Comparison of ENCODE assay signal across 34 cellular contexts in the genomic region with DNA sequence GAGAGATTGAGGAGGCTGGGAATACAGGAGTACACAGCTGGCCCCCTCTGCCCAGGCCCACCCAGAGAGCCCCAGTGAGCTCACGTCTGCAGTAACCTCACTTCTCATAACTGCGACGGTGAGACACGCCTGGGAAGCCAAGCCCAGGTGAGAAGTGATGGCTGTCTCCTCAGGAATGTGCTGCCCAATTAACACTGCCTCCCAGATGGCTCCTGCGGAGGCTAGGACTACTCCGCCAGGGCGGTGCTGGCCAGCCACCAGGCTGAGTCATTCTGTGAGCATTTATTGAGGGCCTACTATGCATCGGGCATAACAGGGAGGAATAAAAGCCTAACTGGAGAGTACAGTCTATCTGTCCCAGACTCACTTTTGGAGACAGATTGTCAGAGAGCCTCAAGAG. TPM values are rescaled to one million over a fixed set of nuclear protein-coding genes. Genes with fewer than 3 reads are reported as not detected.
DNase-seq lines count a peak whose midpoint lies in the region; ATAC-seq, FAIRE-seq and TF ChIP-seq lines count a peak whose summit lies in the region.
"Had no signal": no experiment of that assay in that cellular context is flagged by ENCODE, and none has a peak within 500 bp of the region (broad histone marks: within the 10 kb centered on the region; RNA-seq: fewer than 3 reads in every experiment).

No MANE protein-coding gene starts in this region.

- no peak for TF ChIP-seq EP300 in sigmoid colon (IDR thresholded peaks at IDR 0.05)

- WGBS in sigmoid colon, 2 donors = 26 to 79% methylated on average over 8 of the region's 8 CpGs

- no peaks in the 10 kb centered on the region for H3K9me2 ChIP-seq in HCT116 (ENCODE audit: insufficient read depth)

- no peak for TF ChIP-seq CTCF in HCT116 (IDR thresholded peaks at IDR 0.05 in 2 of 3, conservative IDR thresholded peaks at IDR 0.05 in 1 of 3; ENCODE audit: borderline replicate concordance in 1 of 3, insufficient read depth in 1 of 3, low read depth in 2 of 3, low read length in 2 of 3)
- TF ChIP-seq CTCF in bronchial epithelial cell (IDR thresholded peaks at IDR 0.05; ENCODE audit: insufficient read depth, low read length, severe bottlenecking) = no peak
- TF ChIP-seq CTCF in sigmoid colon (IDR thresholded peaks at IDR 0.05) = no peak
- TF ChIP-seq CTCF in CD4-positive, alpha-beta T cell (IDR thresholded peaks at IDR 0.05) = no peak

- H3K9me3 Mint-ChIP-seq in CD4-positive, alpha-beta T cell = no peaks in the 10 kb centered on the region
- peaks cover 14% of the 10 kb centered on the region for H3K9me3 Mint-ChIP-seq in activated T-helper 2 cell treated with anti-CD3 and anti-CD28 coated beads, Interferon-gamma antibody, Interleukin-2, Interleukin-4, amounts not matched to agents 10 μg/mL and 5 μg/mL and 100 μg/mL, durations not matched to agents 14 hours and 24 hours and 36 hours
- H3K9me3 Mint-ChIP-seq: T-cell had no signal

- intact Hi-C loops in HCT116 (cut with micrococcal nuclease) (no loop called here), sigmoid colon (cut with DNase I) (no loop called here)
- intact Hi-C loops in CD4-positive, alpha-beta T cell (cut with DNase I, micrococcal nuclease) = loop anchor here in 1 of 2 experiments (5.0 kb wide), 1 partner anchor 112 kb away; no protein-coding TSS in a partner anchor
- intact Hi-C loops in activated T-helper 2 cell treated with anti-CD3 and anti-CD28 coated beads, Interferon-gamma antibody, Interleukin-2, Interleukin-4, amounts not matched to agents 10 μg/mL and 5 μg/mL and 100 μg/mL, durations not matched to agents 14 hours and 24 hours and 36 hours (cut with micrococcal nuclease) = no loop called here

- H3K27ac ChIP-seq in HCT116 (ENCODE audit: low read depth, low read length) (no peak overlapping the region), sigmoid colon (no peak overlapping the region)
- no peak overlapping the region for H3K27ac ChIP-seq in CD4-positive, alpha-beta T cell (ENCODE audit: low read depth, low read length)
- H3K27ac ChIP-seq: BLaER1 treated with 17β-estradiol and CSF1 and Interleukin-3, amounts not matched to agents 10 nM and 100 nM; cardiac muscle cell; parathyroid adenoma; right atrium auricular region; upper lobe of left lung had no signal

- no peaks in the 10 kb centered on the region for H3K36me3 ChIP-seq in HCT116 (ENCODE audit: control insufficient read depth in 1 of 2, insufficient read depth in 2 of 2, low read length in 2 of 2)
- no peaks in the 10 kb centered on the region for H3K36me3 ChIP-seq in bronchial epithelial cell (ENCODE audit: control insufficient read depth, insufficient read depth, low read length)
- H3K36me3 ChIP-seq in sigmoid colon = no peaks in the 10 kb centered on the region
- H3K36me3 ChIP-seq: cardiac muscle cell, right atrium auricular region, upper lobe of left lung had no signal

- no peaks in the 10 kb centered on the region for H4K20me1 ChIP-seq in HCT116 (ENCODE audit: insufficient read depth)
- H4K20me1 ChIP-seq: BLaER1 treated with 17β-estradiol and CSF1 and Interleukin-3, amounts not matched to agents 10 nM and 100 nM had no signal

- ATAC-seq in HCT116 (peak; percentile 49; the same call in 1 of the 2 replicates), GM18867 (IDR thresholded peaks at IDR 0.05; ENCODE audit: unreplicated experiment) (no peak), HG03139 (IDR thresholded peaks at IDR 0.05; ENCODE audit: unreplicated experiment) (no peak)
- no peak for ATAC-seq in CD4-positive, alpha-beta T cell (ENCODE audit: poor library complexity)
- ATAC-seq: T-cell had no signal

- FAIRE-seq in bronchial epithelial cell (lab: Jason Lieb, UNC) = no peak
- FAIRE-seq: GM12891 had no signal

- DNase-seq in HCT116 (ENCODE audit: low read depth, low spot score) (no peak), bronchial epithelial cell (ENCODE audit: low read depth) (peak; percentile 65), kidney tubule cell (ENCODE audit: low spot score) (peak; percentile 7), sigmoid colon (peak; percentile 45)
- DNase-seq in CD4-positive, alpha-beta T cell = no peak
- no peak for DNase-seq in activated T-helper 2 cell treated with anti-CD3 and anti-CD28 coated beads, Interferon-gamma antibody, Interleukin-2, Interleukin-4, amounts not matched to agents 10 μg/mL and 5 μg/mL and 100 μg/mL, durations not matched to agents 14 hours and 24 hours and 36 hours (ENCODE audit: low spot score)
- DNase-seq: activated CD4-positive, alpha-beta memory T cell treated with anti-CD3 and anti-CD28 coated beads for 36 hours; activated CD4-positive, CD25-positive, alpha-beta regulatory T cell; activated CD8-positive, alpha-beta memory T cell treated with anti-CD3 and anti-CD28 coated beads, Interleukin-2, amount 50 U/mL, for 4 hours; aorta; DMS79 treated with DMSO at 0.1 percent for 48 hours; hypothalamus; NCI-H1417; NCI-H2081; NCI-H2227 treated with DMSO at 0.1 percent for 48 hours; stimulated activated CD4-positive, alpha-beta T cell treated with anti-CD3 and anti-CD28 coated beads, Interleukin-2, amount 100 ng/mL, for 48 hours; T-cell had no signal

- H3K4me1 ChIP-seq in HCT116 (ENCODE audit: control insufficient read depth in 1 of 2, insufficient read depth in 2 of 2, low read length in 2 of 2) (peaks cover 9 to 24% of the 10 kb centered on the region in 2 experiments; a peak in 3 of 4 replicates), sigmoid colon (peaks cover 0 to 6% (median 5%) of the 10 kb centered on the region in 4 donors)
- H3K4me1 ChIP-seq: right atrium auricular region had no signal

- no peak overlapping the region for H3K9ac ChIP-seq in HCT116 (ENCODE audit: low read length)
- H3K9ac ChIP-seq: BLaER1 treated with 17β-estradiol and CSF1 and Interleukin-3, amounts not matched to agents 10 nM and 100 nM; parathyroid adenoma had no signal

- POLR2A ChIA-PET in HCT116 (lab: Charles Lee) = no interaction called here
- POLR2A ChIA-PET in CD4-positive, alpha-beta T cell (lab: Charles Lee) = no interaction called here

- no peak overlapping the region for H3K4me3 Mint-ChIP-seq in CD4-positive, alpha-beta T cell
- H3K4me3 Mint-ChIP-seq in activated T-helper 2 cell treated with anti-CD3 and anti-CD28 coated beads, Interferon-gamma antibody, Interleukin-2, Interleukin-4, amounts not matched to agents 10 μg/mL and 5 μg/mL and 100 μg/mL, durations not matched to agents 14 hours and 24 hours and 36 hours (ENCODE audit: low read depth) = no peak overlapping the region
- H3K4me3 Mint-ChIP-seq: activated CD4-positive, alpha-beta memory T cell treated with anti-CD3 and anti-CD28 coated beads for 36 hours; activated naive CD8-positive, alpha-beta T cell; activated T-helper 1 cell treated with anti-CD3 and anti-CD28 coated beads, Interleukin-12 subunit alpha, Interleukin-12 subunit beta, Interleukin-2, Interleukin-4 antibody, amounts not matched to agents 30 ng/mL and 10 ng/mL and 1 ng/mL, durations not matched to agents 14 hours and 24 hours and 36 hours; dendritic cell treated with granulocyte-macrophage colony-stimulating factor and Interleukin-4, amounts not matched to agents 40 ng/mL and 50 ng/mL, for 4 days; T-cell had no signal

- no peak for TF ChIP-seq RAD21 in HCT116 (IDR thresholded peaks at IDR 0.05; ENCODE audit: low read depth)

- no peaks in the 10 kb centered on the region for H3K9me3 ChIP-seq in HCT116 (ENCODE audit: control insufficient read depth in 1 of 2, insufficient read depth in 1 of 2, low read depth in 1 of 2, low read length in 2 of 2)
- H3K9me3 ChIP-seq in sigmoid colon = no peaks in the 10 kb centered on the region
- no peaks in the 10 kb centered on the region for H3K9me3 ChIP-seq in CD4-positive, alpha-beta T cell (ENCODE audit: control insufficient read depth, low read length)
- H3K9me3 ChIP-seq: right atrium auricular region, upper lobe of left lung had no signal

- H3K27me3 Mint-ChIP-seq in CD4-positive, alpha-beta T cell = no peaks in the 10 kb centered on the region
- peaks cover 11% of the 10 kb centered on the region for H3K27me3 Mint-ChIP-seq in activated T-helper 2 cell treated with anti-CD3 and anti-CD28 coated beads, Interferon-gamma antibody, Interleukin-2, Interleukin-4, amounts not matched to agents 10 μg/mL and 5 μg/mL and 100 μg/mL, durations not matched to agents 14 hours and 24 hours and 36 hours (ENCODE audit: low read depth)
- H3K27me3 Mint-ChIP-seq: activated CD4-positive, alpha-beta memory T cell treated with anti-CD3 and anti-CD28 coated beads for 36 hours had no signal

- H3K36me3 Mint-ChIP-seq in CD4-positive, alpha-beta T cell (ENCODE audit: low read depth) = no peaks in the 10 kb centered on the region
- no peaks in the 10 kb centered on the region for H3K36me3 Mint-ChIP-seq in activated T-helper 2 cell treated with anti-CD3 and anti-CD28 coated beads, Interferon-gamma antibody, Interleukin-2, Interleukin-4, amounts not matched to agents 10 μg/mL and 5 μg/mL and 100 μg/mL, durations not matched to agents 14 hours and 24 hours and 36 hours (ENCODE audit: low read depth)
- H3K36me3 Mint-ChIP-seq: activated CD4-positive, alpha-beta memory T cell treated with anti-CD3 and anti-CD28 coated beads for 36 hours; T-cell had no signal

- RAD21 ChIA-PET in HCT116 (lab: Charles Lee; ENCODE audit: low non-redundant PET in 1 of 2, low total read pairs in 2 of 2, uncharacterized antibody in 2 of 2, unreplicated experiment in 2 of 2) = no interaction called here

- peak overlapping the region; percentile 74 for H2AFZ ChIP-seq in HCT116 (ENCODE audit: low read depth, low read length, poor library complexity, severe bottlenecking)
- H2AFZ ChIP-seq: parathyroid adenoma had no signal

- CTCF ChIA-PET in HCT116 (lab: Charles Lee) = interaction anchor here (2.2 kb wide), 1 partner anchor 49 kb away, joined by 7 read pairs; a partner anchor contains a TSS
- CTCF ChIA-PET in CD4-positive, alpha-beta T cell (lab: Charles Lee) = interaction anchor here (1.1 kb wide), 1 partner anchor 49 kb away, joined by 3 read pairs; a partner anchor contains a TSS

- no peak overlapping the region for H3K4me3 ChIP-seq in HCT116 (replicated peaks in 1 of 2; ENCODE audit: low read depth in 1 of 2, low read length in 2 of 2)
- no peak overlapping the region for H3K4me3 ChIP-seq in bronchial epithelial cell (ENCODE audit: low read depth, low read length)
- no peak overlapping the region for H3K4me3 ChIP-seq in sigmoid colon
- H3K4me3 ChIP-seq: BLaER1 treated with 17β-estradiol and CSF1 and Interleukin-3, amounts not matched to agents 10 nM and 100 nM; cardiac muscle cell; right atrium auricular region; upper lobe of left lung had no signal

- H3K27me3 ChIP-seq in HCT116 (ENCODE audit: insufficient read depth, low read length) (no peaks in the 10 kb centered on the region), bronchial epithelial cell (ENCODE audit: control insufficient read depth, insufficient read depth, low read length) (no peaks in the 10 kb centered on the region), sigmoid colon (no peaks in the 10 kb centered on the region)
- H3K27me3 ChIP-seq in CD4-positive, alpha-beta T cell (ENCODE audit: control insufficient read depth, insufficient read depth, low read length) = no peaks in the 10 kb centered on the region
- H3K27me3 ChIP-seq: BLaER1 treated with 17β-estradiol and CSF1 and Interleukin-3, amounts not matched to agents 10 nM and 100 nM; right atrium auricular region; upper lobe of left lung had no signal

- H3K4me1 Mint-ChIP-seq in CD4-positive, alpha-beta T cell (ENCODE audit: low read depth) = no peaks in the 10 kb centered on the region
- H3K4me1 Mint-ChIP-seq in activated T-helper 2 cell treated with anti-CD3 and anti-CD28 coated beads, Interferon-gamma antibody, Interleukin-2, Interleukin-4, amounts not matched to agents 10 μg/mL and 5 μg/mL and 100 μg/mL, durations not matched to agents 14 hours and 24 hours and 36 hours (ENCODE audit: low read depth) = peaks cover 13% of the 10 kb centered on the region
- H3K4me1 Mint-ChIP-seq: IgD-negative memory B cell had no signal

- H3K27ac Mint-ChIP-seq in CD4-positive, alpha-beta T cell = no peak overlapping the region
- no peak overlapping the region for H3K27ac Mint-ChIP-seq in activated T-helper 2 cell treated with anti-CD3 and anti-CD28 coated beads, Interferon-gamma antibody, Interleukin-2, Interleukin-4, amounts not matched to agents 10 μg/mL and 5 μg/mL and 100 μg/mL, durations not matched to agents 14 hours and 24 hours and 36 hours
- H3K27ac Mint-ChIP-seq: activated CD4-positive, alpha-beta memory T cell treated with anti-CD3 and anti-CD28 coated beads for 36 hours; activated naive CD8-positive, alpha-beta T cell; activated T-helper 1 cell treated with anti-CD3 and anti-CD28 coated beads, Interleukin-12 subunit alpha, Interleukin-12 subunit beta, Interleukin-2, Interleukin-4 antibody, amounts not matched to agents 30 ng/mL and 10 ng/mL and 1 ng/mL, durations not matched to agents 14 hours and 24 hours and 36 hours; dendritic cell treated with granulocyte-macrophage colony-stimulating factor and Interleukin-4, amounts not matched to agents 40 ng/mL and 50 ng/mL, for 4 days; T-cell had no signal

- H3K79me2 ChIP-seq in HCT116 (ENCODE audit: insufficient read depth, low read length) = no peaks in the 10 kb centered on the region
- H3K79me2 ChIP-seq: parathyroid adenoma had no signal

- TF ChIP-seq POLR2A in HCT116 (IDR thresholded peaks at IDR 0.05; ENCODE audit: borderline replicate concordance, extremely low read depth, insufficient read depth, insufficient read length) (no peak), sigmoid colon (IDR thresholded peaks at IDR 0.05) (no peak)

- BruUV-seq in HCT116 (replicated peaks; lab: Mats Ljungman, UMichigan) = no TSS peak

- H3K4me2 ChIP-seq in HCT116 (ENCODE audit: low read length) = peak overlapping the region; percentile 53
- H3K4me2 ChIP-seq: BLaER1 treated with 17β-estradiol and CSF1 and Interleukin-3, amounts not matched to agents 10 nM and 100 nM had no signal

RNA-seq across cellular contexts. Expression of a gene that starts 9.3 kb away (rescaled TPM):
- total RNA-seq in HCT116 (2021; ENCODE audit: unreplicated experiment) (94.7 TPM), bronchial epithelial cell (63.1 and 88.5 TPM in 2 replicates), sigmoid colon (100 to 1,000 TPM in 2 of 4 donors, 10 to 100 TPM in 2; 46.2 to 122 (median 92.2) TPM)
- polyA plus RNA-seq in HCT116 (2012) = 150 and 158 TPM in 2 replicates
- 100 to 1,000 TPM; 145 to 199 (median 169) TPM for polyA plus RNA-seq in sigmoid colon
- total RNA-seq in CD4-positive, alpha-beta T cell = 10 to 100 TPM; 17.4 to 20.3 TPM
- 168 and 169 TPM in 2 replicates for total RNA-seq in activated T-helper 2 cell treated with anti-CD3 and anti-CD28 coated beads, Interferon-gamma antibody, Interleukin-2, Interleukin-4, amounts not matched to agents 10 μg/mL and 5 μg/mL and 100 μg/mL, durations not matched to agents 14 hours and 24 hours and 36 hours

RNA-seq across cellular contexts. Expression of a gene that starts 49.3 kb away (rescaled TPM):
- total RNA-seq in HCT116 (2021; ENCODE audit: unreplicated experiment) (9.5 TPM), bronchial epithelial cell (3.2 and 3.4 TPM in 2 replicates), sigmoid colon (1 to 10 TPM in 3 of 4 donors, under 1 TPM in 1; 0.71 to 2.5 (median 1.5) TPM)
- 7.3 and 7.5 TPM in 2 replicates for polyA plus RNA-seq in HCT116 (2012)
- 10 to 100 TPM; 36.0 to 69.1 (median 60.5) TPM for polyA plus RNA-seq in sigmoid colon
- 1 to 10 TPM in 1 of 2 experiments, under 1 TPM in 1; 0.93 to 1.6 TPM for total RNA-seq in CD4-positive, alpha-beta T cell
- total RNA-seq in activated T-helper 2 cell treated with anti-CD3 and anti-CD28 coated beads, Interferon-gamma antibody, Interleukin-2, Interleukin-4, amounts not matched to agents 10 μg/mL and 5 μg/mL and 100 μg/mL, durations not matched to agents 14 hours and 24 hours and 36 hours = 312 and 317 TPM in 2 replicates
- total RNA-seq: cardiac muscle cell had no signal
- polyA plus RNA-seq: cardiac muscle cell, neural cell had no signal

RNA-seq across cellular contexts. Expression of a gene that starts 50.2 kb away (rescaled TPM):
- total RNA-seq in HCT116 (2021; ENCODE audit: unreplicated experiment) (0.22 TPM), bronchial epithelial cell (under 0.01 TPM in 2 replicates), sigmoid colon (not detected)
- polyA plus RNA-seq in HCT116 (2012) = not detected in 2 replicates
- polyA plus RNA-seq in sigmoid colon = under 1 TPM in 2 of 3 donors, not detected in 1; 0.17 to 0.60 TPM
- total RNA-seq in CD4-positive, alpha-beta T cell = not detected
- total RNA-seq in activated T-helper 2 cell treated with anti-CD3 and anti-CD28 coated beads, Interferon-gamma antibody, Interleukin-2, Interleukin-4, amounts not matched to agents 10 μg/mL and 5 μg/mL and 100 μg/mL, durations not matched to agents 14 hours and 24 hours and 36 hours = 0.14 and 0.27 TPM in 2 replicates
- total RNA-seq: activated CD4-positive, alpha-beta memory T cell treated with anti-CD3 and anti-CD28 coated beads for 36 hours; aorta; fibroblast of lung; H4; M059J; right atrium auricular region; T-cell had no signal
- polyA plus RNA-seq: AG04450, aorta, fibroblast of lung, IgD-negative memory B cell had no signal

Comparison
In these comparisons a context has a peak if more than half of its experiments do, and no peak if none do; other contexts are left out.
1. DNase-seq: peak in bronchial epithelial cell (single experiment), kidney tubule cell (single experiment) and sigmoid colon (single experiment); none in HCT116 (single experiment), CD4-positive, alpha-beta T cell (0 of 10) and activated T-helper 2 cell treated with anti-CD3 and anti-CD28 coated beads, Interferon-gamma antibody, Interleukin-2, Interleukin-4, amounts not matched to agents 10 μg/mL and 5 μg/mL and 100 μg/mL, durations not matched to agents 14 hours and 24 hours and 36 hours (single experiment).
2. RNA of a gene that starts 49.3 kb away (total RNA-seq): 312 to 317 TPM in activated T-helper 2 cell treated with anti-CD3 and anti-CD28 coated beads, Interferon-gamma antibody, Interleukin-2, Interleukin-4, amounts not matched to agents 10 μg/mL and 5 μg/mL and 100 μg/mL, durations not matched to agents 14 hours and 24 hours and 36 hours; 9.5 TPM in HCT116 (single experiment), 3.2 to 3.4 TPM in bronchial epithelial cell, 0.71 to 2.5 TPM in sigmoid colon and 0.93 to 1.6 TPM in CD4-positive, alpha-beta T cell; every median in the first group is over 10 times any median in the second.